ENCODE assay signal across 19 cellular contexts in the genomic region with DNA sequence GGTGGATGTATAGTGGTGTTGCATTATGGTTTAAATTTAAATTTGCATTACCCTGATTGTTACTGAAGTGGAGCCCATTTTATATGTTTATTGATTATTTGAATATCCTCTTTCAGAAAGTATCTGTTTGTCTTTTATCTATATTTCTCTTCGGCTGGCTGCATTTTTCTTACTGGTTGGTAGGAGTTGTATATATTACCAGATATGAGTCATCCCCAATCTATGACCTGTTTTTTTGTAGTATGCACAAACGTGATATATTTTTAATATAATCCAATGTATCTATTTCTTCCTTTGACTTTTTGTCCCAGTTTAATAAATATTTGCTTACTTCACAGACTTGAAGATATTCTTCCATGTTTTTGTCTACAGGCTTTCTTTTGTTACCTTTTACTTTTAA. TPM values are rescaled to one million over a fixed set of nuclear protein-coding genes. Genes with fewer than 3 reads are reported as not detected.
DNase-seq lines count a peak whose midpoint lies in the region; ATAC-seq and TF ChIP-seq lines count a peak whose summit lies in the region.
"Had no signal": no experiment of that assay in that cellular context is flagged by ENCODE, and none has a peak within 500 bp of the region (broad histone marks: within the 10 kb centered on the region; RNA-seq: fewer than 3 reads in every experiment).

No MANE protein-coding gene starts in this region.

- H3K23ac ChIP-seq in IMR-90 (ENCODE audit: low read depth, low read length) (no peak overlapping the region), mesenchymal stem cell (ENCODE audit: low read length in 2 of 2) (no peak overlapping the region)

- H4K5ac ChIP-seq in IMR-90 (ENCODE audit: low read depth, low read length) = no peak overlapping the region

- ATAC-seq in IMR-90 (ENCODE audit: low read depth) = peak; percentile 77
- ATAC-seq: CD8-positive, alpha-beta T cell; GM12878; HCT116 had no signal

- CTCF ChIA-PET in IMR-90 (lab: Yijun Ruan, JAX) = no interaction called here

- no peak overlapping the region for H2BK12ac ChIP-seq in mesenchymal stem cell (ENCODE audit: low read length in 2 of 2)

- H3K4ac ChIP-seq in IMR-90 (ENCODE audit: low read depth, low read length) = no peak overlapping the region
- H3K4ac ChIP-seq in mesenchymal stem cell (ENCODE audit: low read depth in 1 of 2, low read length in 2 of 2) = no peak overlapping the region

- H4K91ac ChIP-seq in IMR-90 (ENCODE audit: insufficient read depth, low read depth, low read length) (no peak overlapping the region), mesenchymal stem cell (ENCODE audit: low read length) (no peak overlapping the region)

- no peak overlapping the region for H3K27ac ChIP-seq in IMR-90 (ENCODE audit: insufficient read depth, low read length)
- H3K27ac ChIP-seq in mesenchymal stem cell (ENCODE audit: low read length, poor library complexity, severe bottlenecking) = no peak overlapping the region
- H3K27ac ChIP-seq: 22Rv1, BLaER1, C4-2B had no signal

- no peaks in the 10 kb centered on the region for H3K79me1 ChIP-seq in IMR-90 (ENCODE audit: low read depth in 1 of 2, low read length in 2 of 2)
- H3K79me1 ChIP-seq in mesenchymal stem cell (replicated peaks; ENCODE audit: low read length, poor library complexity, severe bottlenecking) = no peaks in the 10 kb centered on the region

- TF ChIP-seq POLR2A in IMR-90 (IDR thresholded peaks at IDR 0.05; ENCODE audit: low read depth, low read length) = no peak

- no peak for TF ChIP-seq RAD21 in IMR-90 (IDR thresholded peaks at IDR 0.05; ENCODE audit: low read length)

- H2BK15ac ChIP-seq in IMR-90 (ENCODE audit: low read depth, low read length) = no peak overlapping the region
- H2BK15ac ChIP-seq in mesenchymal stem cell (ENCODE audit: low read depth, poor library complexity, severe bottlenecking) = no peak overlapping the region

- dilution Hi-C loops in IMR-90 (cut with HindIII; ENCODE audit: low sequenced_read_pairs, unreplicated experiment) = no loop called here

- H2AK9ac ChIP-seq in IMR-90 (replicated peaks; ENCODE audit: low read depth, low read length, poor library complexity) = no peak overlapping the region

- BruUV-seq in IMR-90 (replicated peaks; lab: Mats Ljungman, UMichigan) = no TSS peak

- H3K9me1 ChIP-seq in IMR-90 (ENCODE audit: insufficient read depth, low read length) = no peaks in the 10 kb centered on the region

- H2AFZ ChIP-seq in IMR-90 (replicated peaks; ENCODE audit: low read length, poor library complexity) (no peak overlapping the region), mesenchymal stem cell (ENCODE audit: low read depth, low read length) (no peak overlapping the region)

- no peaks in the 10 kb centered on the region for H3K4me1 ChIP-seq in IMR-90 (ENCODE audit: control insufficient read depth, insufficient read depth, low read length)
- no peaks in the 10 kb centered on the region for H3K4me1 ChIP-seq in mesenchymal stem cell (ENCODE audit: control insufficient read depth, insufficient read depth, low read depth, low read length)
- H3K4me1 ChIP-seq: BLaER1, Caco-2 had no signal

- no peak overlapping the region for H2BK20ac ChIP-seq in IMR-90 (ENCODE audit: low read depth, low read length)

- no peak overlapping the region for H2BK5ac ChIP-seq in IMR-90 (ENCODE audit: low read depth, low read length, poor library complexity, severe bottlenecking)
- no peak overlapping the region for H2BK5ac ChIP-seq in mesenchymal stem cell (ENCODE audit: low read depth, low read length, poor library complexity, severe bottlenecking)

- H3K56ac ChIP-seq in IMR-90 (ENCODE audit: extremely low read depth, insufficient read depth, low read length) = no peak overlapping the region

- H3K9ac ChIP-seq in IMR-90 (ENCODE audit: low read depth, low read length) = no peak overlapping the region
- no peak overlapping the region for H3K9ac ChIP-seq in mesenchymal stem cell (ENCODE audit: low read length)
- H3K9ac ChIP-seq: BLaER1 had no signal

- no peak for TF ChIP-seq CTCF in IMR-90 (conservative IDR thresholded peaks at IDR 0.05; ENCODE audit: low read depth, low read length)
- TF ChIP-seq CTCF in choroid plexus epithelial cell (conservative IDR thresholded peaks at IDR 0.05; ENCODE audit: low read depth, low read length) = no peak

- in situ Hi-C loops in IMR-90 (cut with MboI; ENCODE audit: low sequenced_read_pairs) = no loop called here

- H3K4me2 ChIP-seq in IMR-90 (ENCODE audit: low read depth, low read length) (no peak overlapping the region), mesenchymal stem cell (ENCODE audit: low read length, poor library complexity, severe bottlenecking) (no peak overlapping the region)
- H3K4me2 ChIP-seq: BLaER1 had no signal

- POLR2A ChIA-PET in IMR-90 (lab: Charles Lee; ENCODE audit: unreplicated experiment) = no interaction called here

- H2BK120ac ChIP-seq in IMR-90 (ENCODE audit: low read depth, low read length) = no peak overlapping the region
- no peak overlapping the region for H2BK120ac ChIP-seq in mesenchymal stem cell (ENCODE audit: low read depth, low read length)

- H3K36me3 ChIP-seq in IMR-90 (ENCODE audit: control insufficient read depth, insufficient read depth, low read length) (no peaks in the 10 kb centered on the region), mesenchymal stem cell (ENCODE audit: control insufficient read depth in 1 of 2, insufficient read depth in 2 of 2, low read depth in 1 of 2, low read length in 2 of 2) (no peaks in the 10 kb centered on the region)
- H3K36me3 ChIP-seq: BLaER1 had no signal

- H4K8ac ChIP-seq in IMR-90 (ENCODE audit: low read depth in 2 of 2, low read length in 2 of 2) = no peak overlapping the region
- no peak overlapping the region for H4K8ac ChIP-seq in mesenchymal stem cell (ENCODE audit: low read length)

- H4K20me1 ChIP-seq in IMR-90 (ENCODE audit: insufficient read depth, low read length) = no peaks in the 10 kb centered on the region
- H4K20me1 ChIP-seq: BLaER1 had no signal

- intact Hi-C loops in IMR-90 (cut with micrococcal nuclease) = no loop called here

- H3K14ac ChIP-seq in IMR-90 (replicated peaks; ENCODE audit: low read depth, low read length) = no peak overlapping the region
- H3K14ac ChIP-seq in mesenchymal stem cell (ENCODE audit: low read length in 2 of 2) = no peak overlapping the region

- no peak overlapping the region for H2AK5ac ChIP-seq in IMR-90 (ENCODE audit: low read depth, low read length)
- no peak overlapping the region for H2AK5ac ChIP-seq in mesenchymal stem cell (ENCODE audit: low read length, severe bottlenecking)

- H3K18ac ChIP-seq in IMR-90 (ENCODE audit: low read depth, low read length) = no peak overlapping the region
- no peak overlapping the region for H3K18ac ChIP-seq in mesenchymal stem cell (ENCODE audit: low read depth in 1 of 2, low read length in 2 of 2)

- H3K27me3 ChIP-seq in IMR-90 (ENCODE audit: control insufficient read depth, insufficient read depth, low read length) (no peaks in the 10 kb centered on the region; the same call in 1 of the 2 replicates), mesenchymal stem cell (ENCODE audit: control insufficient read depth in 1 of 2, insufficient read depth in 1 of 2, low read length in 2 of 2) (no peaks in the 10 kb centered on the region)
- H3K27me3 ChIP-seq: BLaER1 had no signal

- WGBS in IMR-90 (ENCODE audit: extremely low coverage in 2 of 2, insufficient read length in 1 of 2), 2 experiments = no CpG with 5 or more reads among the region's 2 CpGs
- no CpG with 5 or more reads among the region's 2 CpGs for WGBS in mesenchymal stem cell

- DNase-seq in ELR (ENCODE audit: low read depth) (peak; percentile 45), IMR-90 (peak; percentile 36), choroid plexus epithelial cell (ENCODE audit: low read depth) (peak; percentile 9), mesenchymal stem cell (peak; percentile 18), SW 1271 (lab: John Stamatoyannopoulos, UW) (no peak), MV-4-11 (lab: John Stamatoyannopoulos, UW) (no peak)
- no peak for DNase-seq in activated CD4-positive, alpha-beta T cell treated with anti-CD3 and anti-CD28 coated beads, Interleukin-2, amount 50 U/mL, for 48 hours
- DNase-seq: Caco-2; CD4-positive, CD25-positive, alpha-beta regulatory T cell; CD8-positive, alpha-beta T cell; DMS153; DND-41; GDM1; H7 had no signal

- no peak overlapping the region for H3K4me3 ChIP-seq in IMR-90 (ENCODE audit: insufficient read depth, low read depth, low read length)
- H3K4me3 ChIP-seq in choroid plexus epithelial cell (ENCODE audit: low read depth, low read length) = no peak overlapping the region
- no peak overlapping the region for H3K4me3 ChIP-seq in mesenchymal stem cell (ENCODE audit: insufficient read depth in 1 of 2, low read depth in 1 of 2, low read length in 2 of 2)
- H3K4me3 ChIP-seq: BLaER1, GM12878 had no signal

- H3K9me3 ChIP-seq in IMR-90 (ENCODE audit: control insufficient read depth, insufficient read depth, low read length) (no peaks in the 10 kb centered on the region), mesenchymal stem cell (ENCODE audit: control insufficient read depth, low read length) (no peaks in the 10 kb centered on the region)
- H3K9me3 ChIP-seq: BLaER1, Caco-2 had no signal

TF ChIP-seq in IMR-90, 13 proteins besides CTCF, POLR2A, EP300 and RAD21:
- TF ChIP-seq, protein P1, sequence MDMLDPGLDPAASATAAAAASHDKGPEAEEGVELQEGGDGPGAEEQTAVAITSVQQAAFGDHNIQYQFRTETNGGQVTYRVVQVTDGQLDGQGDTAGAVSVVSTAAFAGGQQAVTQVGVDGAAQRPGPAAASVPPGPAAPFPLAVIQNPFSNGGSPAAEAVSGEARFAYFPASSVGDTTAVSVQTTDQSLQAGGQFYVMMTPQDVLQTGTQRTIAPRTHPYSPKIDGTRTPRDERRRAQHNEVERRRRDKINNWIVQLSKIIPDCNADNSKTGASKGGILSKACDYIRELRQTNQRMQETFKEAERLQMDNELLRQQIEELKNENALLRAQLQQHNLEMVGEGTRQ (IDR thresholded peaks at IDR 0.05; ENCODE audit: low read depth, low read length) = no peak
- TF ChIP-seq FOS (IDR thresholded peaks at IDR 0.05; ENCODE audit: low read depth, low read length) = peak; percentile 59; the same call in 1 of the 2 replicates

RNA-seq across cellular contexts. Expression of gene CAMK4, which starts 29.3 kb away (rescaled TPM):
- total RNA-seq in IMR-90 (2012; rRNA removed) = 4.8 and 6.7 TPM in 2 replicates
- polyA plus RNA-seq in IMR-90 (2012; rRNA removed) = 2.6 and 3.7 TPM in 2 replicates
- 2.1 TPM in 2 replicates for polyA plus RNA-seq in IMR-90 (2012; cell fraction: cytosol; rRNA removed)
- polyA plus RNA-seq in IMR-90 (2012; cell fraction: nucleus; rRNA removed; ENCODE audit: low replicate concordance) = 0.67 and 1.8 TPM in 2 replicates
- 4.2 TPM for polyA plus RNA-seq in mesenchymal stem cell (2013, experiment 1 of 2)
- 4.5 TPM for polyA plus RNA-seq in mesenchymal stem cell (2013, experiment 2 of 2)
- total RNA-seq: Caco-2 had no signal

Comparison
In these comparisons a context has a peak if more than half of its experiments do, and no peak if none do; other contexts are left out.
1. DNase-seq: peak in ELR (single experiment), IMR-90 (single experiment), choroid plexus epithelial cell (single experiment) and mesenchymal stem cell (single experiment); none in activated CD4-positive, alpha-beta T cell treated with anti-CD3 and anti-CD28 coated beads, Interleukin-2, amount 50 U/mL, for 48 hours (0 of 2), SW 1271 (0 of 2) and MV-4-11 (single experiment).